ENCODE assay signal across 1 cellular context in the genomic region with DNA sequence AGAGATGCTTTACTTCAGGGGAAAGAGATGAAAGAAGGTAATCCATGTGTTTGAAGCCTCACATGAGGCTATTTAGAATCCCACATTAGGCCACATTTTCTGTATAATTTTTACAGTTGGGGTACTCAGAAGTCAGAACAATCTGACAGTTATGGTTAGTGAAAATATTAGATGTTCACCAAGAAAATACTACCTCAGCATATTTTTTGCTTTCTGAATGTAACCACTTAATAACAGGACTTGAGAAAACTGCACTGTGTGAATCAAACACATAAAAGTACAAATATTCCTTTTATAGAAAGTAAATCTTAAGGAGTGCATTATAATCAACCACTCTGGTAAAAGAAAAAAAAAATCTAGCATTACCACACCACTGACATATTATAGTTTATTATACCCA.
TF ChIP-seq lines count a peak whose summit lies in the region.

No MANE protein-coding gene starts in this region.

TF ChIP-seq in HepG2, 621 proteins besides CTCF, POLR2A, EP300 and RAD21 (continued from another document):
- TF ChIP-seq, protein P1, sequence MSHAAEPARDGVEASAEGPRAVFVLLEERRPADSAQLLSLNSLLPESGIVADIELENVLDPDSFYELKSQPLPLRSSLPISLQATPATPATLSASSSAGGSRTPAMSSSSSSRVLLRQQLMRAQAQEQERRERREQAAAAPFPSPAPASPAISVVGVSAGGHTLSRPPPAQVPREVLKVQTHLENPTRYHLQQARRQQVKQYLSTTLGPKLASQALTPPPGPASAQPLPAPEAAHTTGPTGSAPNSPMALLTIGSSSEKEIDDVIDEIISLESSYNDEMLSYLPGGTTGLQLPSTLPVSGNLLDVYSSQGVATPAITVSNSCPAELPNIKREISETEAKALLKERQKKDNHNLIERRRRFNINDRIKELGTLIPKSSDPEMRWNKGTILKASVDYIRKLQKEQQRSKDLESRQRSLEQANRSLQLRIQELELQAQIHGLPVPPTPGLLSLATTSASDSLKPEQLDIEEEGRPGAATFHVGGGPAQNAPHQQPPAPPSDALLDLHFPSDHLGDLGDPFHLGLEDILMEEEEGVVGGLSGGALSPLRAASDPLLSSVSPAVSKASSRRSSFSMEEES (CRISPR knock-in tag; IDR thresholded peaks at IDR 0.05): no peak
- TF ChIP-seq TBL1XR1 (IDR thresholded peaks at IDR 0.05; ENCODE audit: borderline replicate concordance, low read length, partially characterized antibody) (no peak), CBX1 (IDR thresholded peaks at IDR 0.05; ENCODE audit: low read depth) (no peak)
